ENCODE assay signal across 7 cellular contexts in the genomic region with DNA sequence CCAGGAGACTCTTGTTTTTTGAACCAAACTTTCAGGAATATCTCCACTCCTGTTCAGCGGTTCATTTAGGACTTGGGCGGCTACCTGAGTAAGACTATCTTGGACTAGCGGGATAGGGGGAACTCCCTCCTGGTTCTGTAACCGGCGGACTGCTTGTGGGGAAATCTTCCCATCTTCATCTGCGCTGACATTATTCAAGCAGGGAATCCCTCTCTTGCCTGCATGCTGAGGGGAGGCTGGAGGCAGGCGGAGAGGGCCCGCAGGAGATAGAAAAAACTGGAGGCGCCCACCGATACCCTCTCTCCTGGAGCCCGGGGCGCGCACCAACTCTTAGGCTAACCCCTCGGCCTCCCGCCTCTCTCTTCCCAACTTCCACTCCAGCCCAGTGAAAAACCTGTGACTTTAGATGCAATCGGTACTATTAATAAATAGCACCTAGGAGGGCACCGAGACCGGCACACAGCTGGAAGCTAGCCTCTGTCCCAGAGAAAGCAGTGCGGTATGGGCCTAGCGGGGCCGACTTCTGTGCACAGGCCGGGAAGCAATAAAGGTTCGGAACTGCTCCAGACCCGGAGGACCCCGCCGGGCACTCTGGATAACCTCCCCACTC. TPM values are rescaled to one million over a fixed set of nuclear protein-coding genes. Genes with fewer than 3 reads are reported as not detected.
A peak's percentile ranks its signal among the peaks of the same experiment; 100 is the strongest.
DNase-seq lines count a peak whose midpoint lies in the region; ATAC-seq, FAIRE-seq and TF ChIP-seq lines count a peak whose summit lies in the region.

No MANE protein-coding gene starts in this region.

- no peak for FAIRE-seq in kidney (lab: Jason Lieb, UNC)

- no peak for ATAC-seq in HG02973 (IDR thresholded peaks at IDR 0.05; ENCODE audit: unreplicated experiment)
- no peak for ATAC-seq in activated T-helper 17 cell treated with anti-CD3 and anti-CD28 coated beads, Interleukin-2, amount 50 U/mL, for 72 hours (replicated peaks)

- TF ChIP-seq CTCF in brain (conservative IDR thresholded peaks at IDR 0.05), result peak in 1 of 2 experiments; percentile 30
- no peak for TF ChIP-seq CTCF in kidney (IDR thresholded peaks at IDR 0.05; ENCODE audit: borderline replicate concordance, extremely low read depth, insufficient read depth)

- no peaks in the 10 kb centered on the region for H3K36me3 ChIP-seq in kidney (ENCODE audit: control insufficient read depth in 1 of 2, insufficient read depth in 2 of 2, low read length in 2 of 2)

- H3K9me3 Mint-ChIP-seq in brain, result no peaks in the 10 kb centered on the region
- no peaks in the 10 kb centered on the region for H3K9me3 Mint-ChIP-seq in activated T-helper 17 cell treated with anti-CD3 and anti-CD28 coated beads, Interleukin-2, amount 50 U/mL, for 72 hours

- H3K27ac ChIP-seq in kidney (ENCODE audit: low read depth in 2 of 2, low read length in 2 of 2), result peak overlapping the region; percentile 49 to 72

- H3K9me3 ChIP-seq in kidney (ENCODE audit: control insufficient read depth in 1 of 2, low read length in 2 of 2), result no peaks in the 10 kb centered on the region

- peak overlapping the region in 4 of 5 experiments; percentile 58 to 89 (median 86) for H3K27ac Mint-ChIP-seq in brain
- H3K27ac Mint-ChIP-seq in activated T-helper 17 cell treated with anti-CD3 and anti-CD28 coated beads, Interleukin-2, amount 50 U/mL, for 72 hours, result no peak overlapping the region

- peak overlapping the region; percentile 88 to 98 (median 96) for H3K4me3 Mint-ChIP-seq in brain
- H3K4me3 Mint-ChIP-seq in activated T-helper 17 cell treated with anti-CD3 and anti-CD28 coated beads, Interleukin-2, amount 50 U/mL, for 72 hours, result no peak overlapping the region

- H3K4me1 Mint-ChIP-seq in brain, result peaks cover 36% of the 10 kb centered on the region
- peaks cover 5% of the 10 kb centered on the region for H3K4me1 Mint-ChIP-seq in activated T-helper 17 cell treated with anti-CD3 and anti-CD28 coated beads, Interleukin-2, amount 50 U/mL, for 72 hours

- intact Hi-C loops in kidney (cut with DNase I), result no loop called here

- peak; percentile 8 for DNase-seq in HT1080 (ENCODE audit: low read depth)
- peak; percentile 66 for DNase-seq in kidney
- peak; percentile 14 for DNase-seq in superior temporal gyrus (ENCODE audit: extremely low spot score)
- no peak for DNase-seq in NCI-H1092 (lab: John Stamatoyannopoulos, UW)

- H3K36me3 Mint-ChIP-seq in brain, result no peaks in the 10 kb centered on the region
- no peaks in the 10 kb centered on the region for H3K36me3 Mint-ChIP-seq in activated T-helper 17 cell treated with anti-CD3 and anti-CD28 coated beads, Interleukin-2, amount 50 U/mL, for 72 hours (ENCODE audit: low read depth)

- peaks cover 0 to 14% of the 10 kb centered on the region in 2 donors for H3K4me1 ChIP-seq in kidney (ENCODE audit: control insufficient read depth in 1 of 2, insufficient read depth in 1 of 2, low read depth in 1 of 2, low read length in 2 of 2)

- peaks cover 63% of the 10 kb centered on the region for H3K27me3 Mint-ChIP-seq in brain
- H3K27me3 Mint-ChIP-seq in activated T-helper 17 cell treated with anti-CD3 and anti-CD28 coated beads, Interleukin-2, amount 50 U/mL, for 72 hours, result peaks cover 41% of the 10 kb centered on the region

- peak overlapping the region; percentile 41 to 75 for H3K9ac ChIP-seq in kidney (ENCODE audit: low read length in 2 of 2)

- peak overlapping the region; percentile 61 to 83 for H3K4me3 ChIP-seq in kidney (ENCODE audit: low read length in 2 of 2)

RNA-seq across cellular contexts. Expression of a gene that starts 1.7 kb away (rescaled TPM):
- 4.0 and 4.1 TPM in 2 replicates for total RNA-seq in HT1080 (2014; rRNA removed; shearing (Covaris generic))
- 5.7 and 6.5 TPM in 2 replicates for polyA plus RNA-seq in HT1080 (2015; cell fraction: cytosol; rRNA removed)
- polyA plus RNA-seq in HT1080 (2015; cell fraction: nucleus; rRNA removed), result 13.7 and 15.3 TPM in 2 replicates
- polyA plus RNA-seq in brain (ENCODE audit: insufficient read depth, low read depth, low replicate concordance) (2.0 TPM), kidney (ENCODE audit: insufficient read depth, low read depth, low replicate concordance) (5.9 TPM)
- total RNA-seq in kidney, result 54.4 TPM
- not detected for total RNA-seq in activated T-helper 17 cell treated with anti-CD3 and anti-CD28 coated beads, Interleukin-2, amount 50 U/mL, for 72 hours

Comparison
In these comparisons a context has a peak if more than half of its experiments do, and no peak if none do; other contexts are left out.
1. RNA of a gene that starts 1.7 kb away (total RNA-seq): 54.4 TPM in kidney (single experiment); 4.0 to 4.1 TPM in HT1080 and not detected in activated T-helper 17 cell treated with anti-CD3 and anti-CD28 coated beads, Interleukin-2, amount 50 U/mL, for 72 hours; every median in the first group is over 10 times any median in the second.